Comparison of ENCODE assay signal across 10 cellular contexts in genomic region chr18:23283933-23284430, GRCh38.
DNase-seq lines count a peak whose midpoint lies in the region; ATAC-seq and TF ChIP-seq lines count a peak whose summit lies in the region.
"Had no signal": no experiment of that assay in that cellular context is flagged by ENCODE, and none has a peak within 500 bp of the region (broad histone marks: within the 10 kb centered on the region; RNA-seq: fewer than 3 reads in every experiment).

No MANE protein-coding gene starts in this region.

- no peak overlapping the region for H3K4me3 ChIP-seq in SJSA1
- no peak overlapping the region for H3K4me3 ChIP-seq in WERI-Rb-1 (ENCODE audit: low read depth, low read length)
- H3K4me3 ChIP-seq: skin epidermis had no signal

- H3K27ac ChIP-seq in SJSA1: peak overlapping the region; percentile 24; the same call in 1 of the 2 replicates
- H3K27ac ChIP-seq in WERI-Rb-1: no peak overlapping the region

- no peaks in the 10 kb centered on the region for H3K36me3 Mint-ChIP-seq in glutamatergic neuron (ENCODE audit: unreplicated experiment)
- H3K36me3 Mint-ChIP-seq: brain had no signal

- peaks cover 40% of the 10 kb centered on the region for H3K4me1 ChIP-seq in SJSA1 (replicated peaks)

- no peaks in the 10 kb centered on the region; the same call in 1 of the 2 replicates for H3K9me3 ChIP-seq in SJSA1 (replicated peaks)
- H3K9me3 ChIP-seq in WERI-Rb-1 (ENCODE audit: severe bottlenecking): no peaks in the 10 kb centered on the region

- no peak overlapping the region for H3K4me3 Mint-ChIP-seq in glutamatergic neuron (ENCODE audit: unreplicated experiment)
- H3K4me3 Mint-ChIP-seq: brain had no signal

- H3K4me1 Mint-ChIP-seq in glutamatergic neuron (ENCODE audit: low read depth, unreplicated experiment): peaks cover 7% of the 10 kb centered on the region

- TF ChIP-seq CTCF in glutamatergic neuron (IDR thresholded peaks at IDR 0.05; ENCODE audit: partially characterized antibody, unreplicated experiment) (no peak), WERI-Rb-1 (IDR thresholded peaks at IDR 0.05; ENCODE audit: low read depth, low read length) (no peak)

- H3K27me3 ChIP-seq in SJSA1 (replicated peaks) (no peaks in the 10 kb centered on the region), WERI-Rb-1 (ENCODE audit: insufficient read depth, low read depth, severe bottlenecking) (no peaks in the 10 kb centered on the region)

- ATAC-seq in GM18867 (IDR thresholded peaks at IDR 0.05; ENCODE audit: unreplicated experiment) (peak; percentile 90), HG02798 (IDR thresholded peaks at IDR 0.05; ENCODE audit: poor library complexity, unreplicated experiment) (peak; percentile 88)

- no peaks in the 10 kb centered on the region for H3K9me3 Mint-ChIP-seq in glutamatergic neuron (ENCODE audit: unreplicated experiment)

- no peak overlapping the region for H3K27ac Mint-ChIP-seq in glutamatergic neuron (ENCODE audit: unreplicated experiment)

- DNase-seq in SJSA1 (ENCODE audit: low read depth in 1 of 2, low spot score in 2 of 2) (peak in 1 of 2 experiments; percentile 23), iPS-NIHi7 (ENCODE audit: extremely low spot score) (peak; percentile 63), hepatic stellate cell (ENCODE audit: low spot score) (no peak), glutamatergic neuron (no peak), AG08395 (ENCODE audit: low spot score) (no peak), WERI-Rb-1 (no peak)

- H3K36me3 ChIP-seq in SJSA1: no peaks in the 10 kb centered on the region
- H3K36me3 ChIP-seq in WERI-Rb-1: no peaks in the 10 kb centered on the region

- H3K27me3 Mint-ChIP-seq in glutamatergic neuron (ENCODE audit: unreplicated experiment): peaks cover 1% of the 10 kb centered on the region
- H3K27me3 Mint-ChIP-seq: brain had no signal
